ENCODE assay signal across 14 cellular contexts in genomic region chr12:106074706-106075392, GRCh38.
DNase-seq lines count a peak whose midpoint lies in the region; ATAC-seq, FAIRE-seq and TF ChIP-seq lines count a peak whose summit lies in the region.
"Had no signal": no experiment of that assay in that cellular context is flagged by ENCODE, and none has a peak within 500 bp of the region (broad histone marks: within the 10 kb centered on the region; RNA-seq: fewer than 3 reads in every experiment).

No MANE protein-coding gene starts in this region.

- H3K79me2 ChIP-seq in H1 (ENCODE audit: control insufficient read depth in 1 of 2, insufficient read depth in 2 of 2, low read length in 2 of 2) = no peaks in the 10 kb centered on the region

- TF ChIP-seq POLR2A in H1 (IDR thresholded peaks at IDR 0.05; ENCODE audit: control extremely low read depth in 1 of 2, low read depth in 2 of 2, low read length in 2 of 2) = no peak

- H2AK5ac ChIP-seq in H1 (ENCODE audit: low read depth, low read length) = no peak overlapping the region

- CTCF ChIA-PET in H1 (lab: Charles Lee; ENCODE audit: partially characterized antibody) = interaction anchor here (1.0 to 1.6 kb wide), 5 partner anchors 11 to 75 kb away, joined by 3 to 6 read pairs (median 3); no protein-coding TSS in a partner anchor

- H3K56ac ChIP-seq in H1 (replicated peaks; ENCODE audit: insufficient read length, low read depth, low read length) = no peak overlapping the region

- H3K14ac ChIP-seq in H1 (ENCODE audit: insufficient read length) = no peak overlapping the region

- H3K23ac ChIP-seq in H1 (ENCODE audit: insufficient read length) = no peak overlapping the region

- H4K91ac ChIP-seq in H1 (replicated peaks; ENCODE audit: insufficient read length, low read length) = no peak overlapping the region

- H3K27me3 ChIP-seq in H1 (replicated peaks in 1 of 4; ENCODE audit: control insufficient read depth in 3 of 4, extremely low read depth in 1 of 4, insufficient read depth in 3 of 4, low read length in 3 of 4) (no peaks in the 10 kb centered on the region), lower lobe of right lung (ENCODE audit: low read depth) (no peaks in the 10 kb centered on the region)
- H3K27me3 ChIP-seq: testis had no signal

- H3K4ac ChIP-seq in H1 (replicated peaks; ENCODE audit: insufficient read length, low read depth, low read length) = no peak overlapping the region

- no peak overlapping the region for H4K5ac ChIP-seq in H1 (ENCODE audit: insufficient read length, low read depth, low read length)

- no peak overlapping the region for H2BK20ac ChIP-seq in H1 (ENCODE audit: low read length)

- peaks cover 0 to 8% (median 5%) of the 10 kb centered on the region in 4 experiments; a peak in 4 of 8 replicates for H3K36me3 ChIP-seq in H1 (ENCODE audit: control insufficient read depth in 2 of 4, insufficient read depth in 4 of 4, low read length in 3 of 4)
- peaks cover 6% of the 10 kb centered on the region for H3K36me3 ChIP-seq in lower lobe of right lung

- no peak overlapping the region for H2BK5ac ChIP-seq in H1 (ENCODE audit: low read depth, low read length)

- H4K20me1 ChIP-seq in H1 (replicated peaks in 1 of 2; ENCODE audit: control insufficient read depth in 1 of 2, insufficient read depth in 2 of 2, low read length in 2 of 2) = no peaks in the 10 kb centered on the region

- H3K9ac ChIP-seq in H1 (replicated peaks in 1 of 4; ENCODE audit: extremely low read depth in 1 of 4, low read depth in 3 of 4, low read length in 3 of 4) = no peak overlapping the region

- no peak overlapping the region for H2BK120ac ChIP-seq in H1 (replicated peaks; ENCODE audit: low read depth, low read length)

- POLR2A ChIA-PET in H1 (lab: Charles Lee; ENCODE audit: partially characterized antibody) = interaction anchor here (0.6 to 0.9 kb wide), 2 partner anchors 62 to 654 kb away, joined by 3 read pairs; no protein-coding TSS in a partner anchor

- H3K18ac ChIP-seq in H1 (ENCODE audit: extremely low read depth, low read length) = no peak overlapping the region

- H3K27ac ChIP-seq in H1 (ENCODE audit: low read depth, low read length) = no peak overlapping the region
- peak overlapping the region; percentile 20 for H3K27ac ChIP-seq in lower lobe of right lung
- H3K27ac ChIP-seq: PC-9, testis had no signal

- no peaks in the 10 kb centered on the region for H3K79me1 ChIP-seq in H1 (ENCODE audit: low read depth, low read length)

- H3K4me1 ChIP-seq in H1 (replicated peaks in 1 of 4; ENCODE audit: control insufficient read depth in 3 of 4, insufficient read depth in 4 of 4, low read length in 3 of 4) (peaks cover 0 to 11% (median 0%) of the 10 kb centered on the region in 4 experiments; a peak in 2 of 7 replicates), lower lobe of right lung (peaks cover 37% of the 10 kb centered on the region)
- H3K4me1 ChIP-seq: testis had no signal

- no peak overlapping the region for H3K4me2 ChIP-seq in H1 (ENCODE audit: insufficient read depth in 1 of 2, low read depth in 2 of 2, low read length in 2 of 2)
- H3K4me2 ChIP-seq: PC-9 had no signal

- WGBS in H1 (ENCODE audit: extremely low coverage in 1 of 2, insufficient coverage in 1 of 2, insufficient read length in 1 of 2, insufficient replicate concordance in 2 of 2, low coverage in 1 of 2, low lambda C conversion rate in 2 of 2, missing lambda C conversion rate in 1 of 2), 2 experiments = 79% methylated on average over 11 of the region's 11 CpGs; no CpG with 5 or more reads in 1 of the 2 experiments

- H2AFZ ChIP-seq in H1 (ENCODE audit: low read length) = no peak overlapping the region
- H2AFZ ChIP-seq: PC-9 had no signal

- no peak for TF ChIP-seq CTCF in H1 (IDR thresholded peaks at IDR 0.05; ENCODE audit: control extremely low read depth in 1 of 3, insufficient read depth in 1 of 3, low read depth in 1 of 3, low read length in 3 of 3)
- no peak for TF ChIP-seq CTCF in lower lobe of right lung (IDR thresholded peaks at IDR 0.05)

- H4K8ac ChIP-seq in H1 (ENCODE audit: extremely low read depth, insufficient read depth, low read length) = no peak overlapping the region

- H3K9me3 ChIP-seq in H1 (ENCODE audit: insufficient read depth in 2 of 2, low read depth in 1 of 2, low read length in 1 of 2) (no peaks in the 10 kb centered on the region), lower lobe of right lung (no peaks in the 10 kb centered on the region)
- H3K9me3 ChIP-seq: testis had no signal

- peak; percentile 28 for FAIRE-seq in H1 (lab: Jason Lieb, UNC)
- FAIRE-seq: GM18507 had no signal

- H2BK15ac ChIP-seq in H1 (ENCODE audit: low read length) = no peak overlapping the region

- H3K4me3 ChIP-seq in H1 (ENCODE audit: extremely low read depth in 1 of 4, insufficient read depth in 2 of 4, low read depth in 3 of 4, low read length in 4 of 4) (no peak overlapping the region), lower lobe of right lung (no peak overlapping the region)
- H3K4me3 ChIP-seq: PC-9, testis had no signal

- ATAC-seq in lower lobe of right lung = peak; percentile 51 to 52

- no peak overlapping the region for H2BK12ac ChIP-seq in H1 (ENCODE audit: low read depth, low read length)

- H3K23me2 ChIP-seq in H1 (ENCODE audit: low read depth, low read length) = no peaks in the 10 kb centered on the region

- TF ChIP-seq EP300 in H1 (IDR thresholded peaks at IDR 0.05; ENCODE audit: borderline replicate concordance in 1 of 2, low read depth in 2 of 2, low read length in 2 of 2) = no peak

- intact Hi-C loops in lower lobe of right lung (cut with DNase I) = no loop called here

- DNase-seq in RPMI7951 (ENCODE audit: low read depth) = peak; percentile 87
- DNase-seq in H1 (ENCODE audit: low read depth in 1 of 2, low spot score in 2 of 2) = no peak
- DNase-seq in lower lobe of right lung = no peak
- peak; percentile 61 for DNase-seq in ureter (ENCODE audit: low spot score)
- DNase-seq in NCI-H510A (lab: John Stamatoyannopoulos, UW) = no peak
- DNase-seq in DMS153 treated with DMSO at 0.1 percent for 48 hours (lab: John Stamatoyannopoulos, UW; ENCODE audit: unreplicated experiment) = no peak
- DNase-seq in AML-193 (lab: John Stamatoyannopoulos, UW) = no peak
- DNase-seq: activated B cell treated with CpG ODN at 0.5 μM for 24 hours; DMS79 treated with DMSO at 0.1 percent for 48 hours; head of caudate nucleus; PC-9; stimulated activated CD4-positive, alpha-beta T cell treated with anti-CD3 and anti-CD28 coated beads, Interleukin-4, amount 100 ng/mL, for 24 hours; testis had no signal

- no peak for TF ChIP-seq RAD21 in H1 (IDR thresholded peaks at IDR 0.05 in 1 of 2, conservative IDR thresholded peaks at IDR 0.05 in 1 of 2; ENCODE audit: low read depth in 2 of 2, low read length in 2 of 2)

TF ChIP-seq in H1, 55 proteins besides CTCF, POLR2A, EP300 and RAD21:
- TF ChIP-seq NANOG (IDR thresholded peaks at IDR 0.05; ENCODE audit: insufficient read depth, low read depth, low read length, poor library complexity, severe bottlenecking) (no peak), TAF1 (IDR thresholded peaks at IDR 0.05; ENCODE audit: low read depth, low read length) (no peak), TBP (IDR thresholded peaks at IDR 0.05; ENCODE audit: low read depth, low read length) (no peak), POU5F1 (IDR thresholded peaks at IDR 0.05; ENCODE audit: low read depth, low read length) (no peak), ZNF274 (IDR thresholded peaks at IDR 0.05; ENCODE audit: borderline replicate concordance, extremely low read depth, low read length) (no peak), KDM4A (IDR thresholded peaks at IDR 0.05; ENCODE audit: low read depth, low read length, severe bottlenecking) (no peak), GABPA (IDR thresholded peaks at IDR 0.05; ENCODE audit: borderline replicate concordance, insufficient read depth, low read length) (no peak), TCF12 (IDR thresholded peaks at IDR 0.05; ENCODE audit: low read depth, low read length) (no peak), RNF2 (IDR thresholded peaks at IDR 0.05; ENCODE audit: borderline replicate concordance, low read depth, low read length, missing control alignments, poor library complexity, severe bottlenecking) (no peak), RBBP5 (IDR thresholded peaks at IDR 0.05; ENCODE audit: borderline replicate concordance, low read depth, low read length) (no peak), SIN3A (conservative IDR thresholded peaks at IDR 0.05 in 1 of 2, IDR thresholded peaks at IDR 0.05 in 1 of 2; ENCODE audit: low read depth in 1 of 2, low read length in 2 of 2) (no peak), SP2 (IDR thresholded peaks at IDR 0.05; ENCODE audit: low read length) (no peak), SIRT6 (IDR thresholded peaks at IDR 0.05; ENCODE audit: low read length) (no peak), E2F6 (IDR thresholded peaks at IDR 0.05) (no peak), SP1 (IDR thresholded peaks at IDR 0.05; ENCODE audit: low read depth, low read length) (no peak), JUN (IDR thresholded peaks at IDR 0.05; ENCODE audit: low read depth, low read length) (no peak), TAF7 (optimal IDR thresholded peaks at IDR 0.05; ENCODE audit: borderline replicate concordance, low read depth, low read length) (no peak), CBX8 (IDR thresholded peaks at IDR 0.05; ENCODE audit: borderline replicate concordance, low read depth, low read length) (no peak), CEBPB (IDR thresholded peaks at IDR 0.05; ENCODE audit: low read depth, low read length) (no peak)

Comparison
In these comparisons a context has a peak if more than half of its experiments do, and no peak if none do; other contexts are left out.
1. DNase-seq: peak in RPMI7951 (single experiment) and ureter (single experiment); none in H1 (0 of 2), lower lobe of right lung (single experiment), NCI-H510A (single experiment), DMS153 treated with DMSO at 0.1 percent for 48 hours (single experiment) and AML-193 (0 of 2).